Comparison of ENCODE assay signal across 8 cellular contexts in the genomic region with DNA sequence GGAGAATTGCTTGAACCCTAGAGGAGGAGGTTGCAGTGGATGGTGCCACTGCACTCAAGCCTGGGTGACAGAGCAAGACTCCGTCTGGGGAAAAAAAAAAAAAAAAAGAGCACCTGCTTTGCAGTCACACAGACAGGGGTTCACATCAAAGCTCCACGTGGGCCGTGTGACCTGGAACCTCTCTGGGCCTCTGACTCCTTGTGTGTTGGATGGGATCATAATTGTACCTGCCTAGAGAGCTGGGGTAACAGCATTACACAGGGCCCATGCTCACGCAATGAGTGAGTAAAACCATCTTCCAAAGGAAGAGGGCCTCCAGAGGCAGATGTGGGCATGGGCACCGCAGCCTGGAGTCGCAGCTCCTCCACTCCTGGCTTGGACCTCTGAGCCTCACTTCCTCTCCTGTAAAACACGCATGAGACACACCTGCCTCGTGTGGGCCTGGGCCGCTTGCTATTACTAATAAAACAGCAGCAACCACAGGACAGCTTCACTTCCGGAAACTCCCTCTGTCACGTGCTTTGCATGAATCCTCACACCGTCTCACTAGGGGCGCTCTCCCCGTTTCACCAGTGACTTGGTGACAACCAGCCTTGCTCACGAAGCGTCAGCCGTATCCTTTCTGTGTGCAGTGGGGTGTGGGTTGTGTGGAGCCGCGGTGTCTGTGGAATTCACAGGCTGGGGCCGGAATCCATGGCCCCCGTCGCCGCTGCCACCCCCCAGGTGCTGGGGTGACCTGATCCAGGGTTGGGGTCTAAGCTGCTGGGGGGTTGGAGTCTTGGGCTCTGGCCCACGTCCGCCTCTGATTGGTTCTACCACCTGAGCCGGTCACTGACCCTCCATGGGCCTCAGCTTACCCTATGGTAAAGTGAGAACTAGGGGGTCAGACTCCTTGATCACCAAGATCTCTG. TPM values are rescaled to one million over a fixed set of nuclear protein-coding genes. Genes with fewer than 3 reads are reported as not detected.
DNase-seq lines count a peak whose midpoint lies in the region; ATAC-seq and TF ChIP-seq lines count a peak whose summit lies in the region.
"Not testable (repeated sequence)": the region's sequence is repeated elsewhere in the genome, so short reads cannot be mapped to it uniquely, and the experiment has no call there.

No MANE protein-coding gene starts in this region.

- H3K9ac ChIP-seq in fibroblast of lung (ENCODE audit: insufficient read depth, low read length), result not testable (repeated sequence)

- not testable (repeated sequence) for H3K79me2 ChIP-seq in fibroblast of lung (ENCODE audit: control insufficient read depth, insufficient read depth, low read length)

- not testable (repeated sequence) for H3K9me3 ChIP-seq in Panc1 (ENCODE audit: control insufficient read depth, insufficient read depth, low read depth, low read length); fibroblast of lung (ENCODE audit: control insufficient read depth, insufficient read depth, low read depth, low read length)

- H2AFZ ChIP-seq in fibroblast of lung (ENCODE audit: low read length), result peak overlapping the region; percentile 3

- not testable (repeated sequence) for BruUV-seq in Panc1 (replicated peaks; lab: Mats Ljungman, UMichigan)

- CTCF ChIA-PET in Panc1 (lab: Charles Lee), result interaction anchor here (0.7 kb wide), 1 partner anchor 220 kb away, joined by 6 read pairs; no protein-coding TSS in a partner anchor

- intact Hi-C loops in Panc1 (cut with micrococcal nuclease; ENCODE audit: unreplicated experiment), result not testable (repeated sequence)

- H3K27ac Mint-ChIP-seq in nephron progenitor cell, result not testable (repeated sequence)
- H3K27ac Mint-ChIP-seq in stimulated activated naive B cell treated with anti-CD40 and anti-IgM and Interleukin-4, amounts not matched to agents 10 μg/mL and 1 μg/mL and 100 μg/mL, for 72 hours, result peak overlapping the region; percentile 90

- H3K4me3 Mint-ChIP-seq in nephron progenitor cell, result not testable (repeated sequence)
- peak overlapping the region; percentile 64 to 78 for H3K4me3 Mint-ChIP-seq in stimulated activated naive B cell treated with anti-CD40 and anti-IgM and Interleukin-4, amounts not matched to agents 10 μg/mL and 1 μg/mL and 100 μg/mL, for 72 hours

- peak; percentile 84 for DNase-seq in GF-D8 (lab: John Stamatoyannopoulos, UW)
- DNase-seq in HT1080 (ENCODE audit: low read depth), result peak; percentile 85
- DNase-seq in Panc1 (ENCODE audit: low read depth, low spot score), result not testable (repeated sequence)
- DNase-seq in activated T-cell treated with anti-CD3 and anti-CD28 coated beads for 48 hours (ENCODE audit: low read depth), result peak; percentile 80
- DNase-seq in fibroblast of lung (ENCODE audit: low read depth in 2 of 2), result peak; percentile 43 to 51
- DNase-seq in nephron progenitor cell, result peak; percentile 47
- DNase-seq in stimulated activated naive B cell treated with anti-CD40 and anti-IgM and Interleukin-4, amounts not matched to agents 10 μg/mL and 1 μg/mL and 100 μg/mL, for 72 hours, result peak; percentile 87

- POLR2A ChIA-PET in Panc1 (lab: Charles Lee), result interaction anchor here (0.7 kb wide), 1 partner anchor 408 kb away, joined by 3 read pairs; no protein-coding TSS in a partner anchor

- in situ Hi-C loops in Panc1 (cut with HindIII; ENCODE audit: low pct_unique_long_range_greater_than_20kb, low sequenced_read_pairs), result not testable (repeated sequence)

- H3K4me1 ChIP-seq in Panc1 (ENCODE audit: control insufficient read depth, insufficient read depth, low read length); fibroblast of lung (ENCODE audit: control insufficient read depth, extremely low read depth, insufficient read depth, low read length): not testable (repeated sequence)

- ATAC-seq in GM21576 (IDR thresholded peaks at IDR 0.05; ENCODE audit: unreplicated experiment) (peak; percentile 86), Panc1 (peak; percentile 67)
- peak; percentile 95 to 96 for ATAC-seq in stimulated activated naive B cell treated with anti-CD40 and anti-IgM and Interleukin-4, amounts not matched to agents 10 μg/mL and 1 μg/mL and 100 μg/mL, for 72 hours (replicated peaks)

- H3K27ac ChIP-seq in Panc1 (ENCODE audit: low read length); fibroblast of lung (ENCODE audit: insufficient read depth, low read length): not testable (repeated sequence)

- TF ChIP-seq CTCF in Panc1 (IDR thresholded peaks at IDR 0.05); nephron progenitor cell (IDR thresholded peaks at IDR 0.05): not testable (repeated sequence)
- peak in 1 of 2 donors; percentile 23 for TF ChIP-seq CTCF in fibroblast of lung (conservative IDR thresholded peaks at IDR 0.05 in 1 of 2, IDR thresholded peaks at IDR 0.05 in 1 of 2; ENCODE audit: low read depth in 1 of 2, low read length in 2 of 2)

- H3K36me3 ChIP-seq in Panc1 (ENCODE audit: control insufficient read depth, insufficient read depth, low read length); fibroblast of lung (ENCODE audit: control insufficient read depth, insufficient read depth, low read length): not testable (repeated sequence)

- peaks cover 39% of the 10 kb centered on the region for H3K27me3 Mint-ChIP-seq in nephron progenitor cell (ENCODE audit: low read depth, poor library complexity)
- not testable (repeated sequence) for H3K27me3 Mint-ChIP-seq in stimulated activated naive B cell treated with anti-CD40 and anti-IgM and Interleukin-4, amounts not matched to agents 10 μg/mL and 1 μg/mL and 100 μg/mL, for 72 hours

- H3K4me3 ChIP-seq in Panc1 (ENCODE audit: low read depth in 2 of 2, low read length in 2 of 2); fibroblast of lung (replicated peaks in 1 of 4; ENCODE audit: control extremely low read depth in 1 of 4, insufficient read depth in 1 of 4, low read depth in 3 of 4, low read length in 4 of 4): not testable (repeated sequence)

- H3K4me2 ChIP-seq in fibroblast of lung (ENCODE audit: extremely low read depth, insufficient read depth, low read length), result peak overlapping the region; percentile 77

- not testable (repeated sequence) for H3K4me1 Mint-ChIP-seq in nephron progenitor cell
- peaks cover 9 to 13% of the 10 kb centered on the region in 2 donors for H3K4me1 Mint-ChIP-seq in stimulated activated naive B cell treated with anti-CD40 and anti-IgM and Interleukin-4, amounts not matched to agents 10 μg/mL and 1 μg/mL and 100 μg/mL, for 72 hours

- not testable (repeated sequence) for H3K27me3 ChIP-seq in Panc1 (ENCODE audit: control insufficient read depth, insufficient read depth, low read length); fibroblast of lung (ENCODE audit: control insufficient read depth, insufficient read depth, low read length)

- H3K9me3 Mint-ChIP-seq in nephron progenitor cell; stimulated activated naive B cell treated with anti-CD40 and anti-IgM and Interleukin-4, amounts not matched to agents 10 μg/mL and 1 μg/mL and 100 μg/mL, for 72 hours: not testable (repeated sequence)

- not testable (repeated sequence) for H4K20me1 ChIP-seq in fibroblast of lung (ENCODE audit: control insufficient read depth, extremely low read depth, insufficient read depth, low read length)

- H3K36me3 Mint-ChIP-seq in nephron progenitor cell (ENCODE audit: low read depth); stimulated activated naive B cell treated with anti-CD40 and anti-IgM and Interleukin-4, amounts not matched to agents 10 μg/mL and 1 μg/mL and 100 μg/mL, for 72 hours: not testable (repeated sequence)

RNA-seq across cellular contexts. Expression of a gene that starts 10.4 kb away (rescaled TPM):
- total RNA-seq in HT1080 (2014; rRNA removed; shearing (Covaris generic)), result not detected in 2 replicates
- polyA plus RNA-seq in HT1080 (2015; cell fraction: cytosol; rRNA removed), result 0.07 and 0.10 TPM in 2 replicates
- 0.02 and 0.05 TPM in 2 replicates for polyA plus RNA-seq in HT1080 (2015; cell fraction: nucleus; rRNA removed)
- total RNA-seq in Panc1 (2021; ENCODE audit: unreplicated experiment), result 3.7 TPM
- 3.5 TPM for polyA plus RNA-seq in Panc1 (2012; ENCODE audit: insufficient read length)
- total RNA-seq in fibroblast of lung, result not detected in 2 replicates
- 0.01 TPM in 1 of 2 replicates, not detected in the other for polyA plus RNA-seq in fibroblast of lung
- 0.03 and 0.06 TPM in 2 replicates for polyA plus RNA-seq in fibroblast of lung (2012)
- not detected in 2 replicates for polyA minus RNA-seq in fibroblast of lung (ENCODE audit: low replicate concordance)

RNA-seq across cellular contexts. Expression of a gene that starts 28.0 kb away (rescaled TPM):
- total RNA-seq in HT1080 (2014; rRNA removed; shearing (Covaris generic)), result not detected in 2 replicates
- polyA plus RNA-seq in HT1080 (2015; cell fraction: cytosol; rRNA removed), result 0.13 TPM in 1 of 2 replicates, not detected in the other
- 0.08 and 0.23 TPM in 2 replicates for polyA plus RNA-seq in HT1080 (2015; cell fraction: nucleus; rRNA removed)
- total RNA-seq in Panc1 (2021; ENCODE audit: unreplicated experiment) (1.9 TPM), fibroblast of lung (5.4 and 6.4 TPM in 2 replicates)
- 1.3 TPM for polyA plus RNA-seq in Panc1 (2012; ENCODE audit: insufficient read length)
- 0.62 and 1.0 TPM in 2 replicates for polyA plus RNA-seq in fibroblast of lung
- 0.91 and 0.97 TPM in 2 replicates for polyA plus RNA-seq in fibroblast of lung (2012)
- 1.0 and 3.4 TPM in 2 replicates for polyA minus RNA-seq in fibroblast of lung (ENCODE audit: low replicate concordance)
